ENCODE assay signal across 13 cellular contexts in genomic region chr18:23966909-23967308, GRCh38. TPM values are rescaled to one million over a fixed set of nuclear protein-coding genes. Genes with fewer than 3 reads are reported as not detected.
DNase-seq lines count a peak whose midpoint lies in the region; ATAC-seq and TF ChIP-seq lines count a peak whose summit lies in the region.
"Had no signal": no experiment of that assay in that cellular context is flagged by ENCODE, and none has a peak within 500 bp of the region (broad histone marks: within the 10 kb centered on the region; RNA-seq: fewer than 3 reads in every experiment).

No MANE protein-coding gene starts in this region.

- H3K36me3 ChIP-seq in left lung, result no peaks in the 10 kb centered on the region
- H3K36me3 ChIP-seq: esophagus muscularis mucosa had no signal

- H3K4me3 Mint-ChIP-seq in T-helper 2 cell treated with Interferon-gamma antibody and Interleukin-4, amounts not matched to agents 5 μg/mL and 100 μg/mL, for 36 hours, result peak overlapping the region; percentile 8
- peak overlapping the region; percentile 71 for H3K4me3 Mint-ChIP-seq in natural killer cell treated with Interleukin-12 subunit alpha and Interleukin-12 subunit beta and Interleukin-15 and Interleukin-18, amount 100 ng/mL, for 72 hours
- H3K4me3 Mint-ChIP-seq: stimulated activated naive CD8-positive, alpha-beta T cell treated with anti-CD3 and anti-CD28 coated beads, Interleukin-15, Interleukin-2, amounts not matched to agents 100 ng/mL and 50 ng/mL, for 24 hours had no signal

- H3K27ac ChIP-seq in VCaP (peak overlapping the region; percentile 79; the same call in 1 of the 2 replicates), left lung (no peak overlapping the region)

- H3K9me3 Mint-ChIP-seq in T-helper 2 cell treated with Interferon-gamma antibody and Interleukin-4, amounts not matched to agents 5 μg/mL and 100 μg/mL, for 36 hours, result no peaks in the 10 kb centered on the region
- H3K9me3 Mint-ChIP-seq in natural killer cell treated with Interleukin-12 subunit alpha and Interleukin-12 subunit beta and Interleukin-15 and Interleukin-18, amount 100 ng/mL, for 72 hours, result no peaks in the 10 kb centered on the region
- H3K9me3 Mint-ChIP-seq: stimulated activated naive CD8-positive, alpha-beta T cell treated with anti-CD3 and anti-CD28 coated beads, Interleukin-15, Interleukin-2, amounts not matched to agents 100 ng/mL and 50 ng/mL, for 24 hours had no signal

- ATAC-seq in natural killer cell treated with Interleukin-12 subunit alpha and Interleukin-12 subunit beta and Interleukin-15 and Interleukin-18, amount 100 ng/mL, for 72 hours, result no peak
- ATAC-seq in left lung, result no peak

- H3K4me1 Mint-ChIP-seq in T-helper 2 cell treated with Interferon-gamma antibody and Interleukin-4, amounts not matched to agents 5 μg/mL and 100 μg/mL, for 36 hours (ENCODE audit: low read depth), result peaks cover 41% of the 10 kb centered on the region
- peaks cover 51 to 54% of the 10 kb centered on the region in 2 donors for H3K4me1 Mint-ChIP-seq in natural killer cell treated with Interleukin-12 subunit alpha and Interleukin-12 subunit beta and Interleukin-15 and Interleukin-18, amount 100 ng/mL, for 72 hours (ENCODE audit: low read depth in 2 of 2)

- no peaks in the 10 kb centered on the region for H3K9me3 ChIP-seq in left lung
- H3K9me3 ChIP-seq: esophagus muscularis mucosa had no signal

- intact Hi-C loops in left lung (cut with DNase I), result loop anchor here in 1 of 2 donors (10.0 kb wide), 1 partner anchor 158 kb away; no protein-coding TSS in a partner anchor

- no peak for DNase-seq in T-helper 2 cell treated with Interferon-gamma antibody and Interleukin-4, amounts not matched to agents 5 μg/mL and 100 μg/mL, for 36 hours (ENCODE audit: low spot score)
- DNase-seq in T-helper 2 cell, result no peak
- peak; percentile 94 for DNase-seq in NCI-H146 (lab: John Stamatoyannopoulos, UW)
- DNase-seq in natural killer cell treated with Interleukin-12 subunit alpha and Interleukin-12 subunit beta and Interleukin-15 and Interleukin-18, amount 100 ng/mL, for 72 hours (ENCODE audit: low spot score), result no peak
- DNase-seq in COLO829 (ENCODE audit: low spot score), result no peak
- DNase-seq in dedifferentiated amniotic fluid mesenchymal stem cell (ENCODE audit: extremely low spot score), result no peak
- no peak for DNase-seq in left lung
- DNase-seq: cortex of kidney, GOT3, NCI-H82 had no signal

- peak overlapping the region; percentile 26 for H3K27ac Mint-ChIP-seq in T-helper 2 cell treated with Interferon-gamma antibody and Interleukin-4, amounts not matched to agents 5 μg/mL and 100 μg/mL, for 36 hours
- peak overlapping the region; percentile 2 to 65 for H3K27ac Mint-ChIP-seq in natural killer cell treated with Interleukin-12 subunit alpha and Interleukin-12 subunit beta and Interleukin-15 and Interleukin-18, amount 100 ng/mL, for 72 hours

- H3K4me3 ChIP-seq in left lung, result no peak overlapping the region
- H3K4me3 ChIP-seq: esophagus muscularis mucosa had no signal

- no peaks in the 10 kb centered on the region for H3K27me3 ChIP-seq in left lung
- H3K27me3 ChIP-seq: esophagus muscularis mucosa had no signal

- H3K4me1 ChIP-seq in left lung, result peaks cover 0 to 5% of the 10 kb centered on the region in 2 donors

- no peak for TF ChIP-seq CTCF in VCaP (conservative IDR thresholded peaks at IDR 0.05)
- TF ChIP-seq CTCF in left lung (IDR thresholded peaks at IDR 0.05), result no peak

- H3K36me3 Mint-ChIP-seq in T-helper 2 cell treated with Interferon-gamma antibody and Interleukin-4, amounts not matched to agents 5 μg/mL and 100 μg/mL, for 36 hours (ENCODE audit: low read depth), result no peaks in the 10 kb centered on the region
- no peaks in the 10 kb centered on the region for H3K36me3 Mint-ChIP-seq in natural killer cell treated with Interleukin-12 subunit alpha and Interleukin-12 subunit beta and Interleukin-15 and Interleukin-18, amount 100 ng/mL, for 72 hours

- peaks cover 22% of the 10 kb centered on the region for H3K27me3 Mint-ChIP-seq in T-helper 2 cell treated with Interferon-gamma antibody and Interleukin-4, amounts not matched to agents 5 μg/mL and 100 μg/mL, for 36 hours (ENCODE audit: low read depth)
- peaks cover 0 to 19% of the 10 kb centered on the region in 2 donors for H3K27me3 Mint-ChIP-seq in natural killer cell treated with Interleukin-12 subunit alpha and Interleukin-12 subunit beta and Interleukin-15 and Interleukin-18, amount 100 ng/mL, for 72 hours
- H3K27me3 Mint-ChIP-seq: stimulated activated naive CD8-positive, alpha-beta T cell treated with anti-CD3 and anti-CD28 coated beads, Interleukin-15, Interleukin-2, amounts not matched to agents 100 ng/mL and 50 ng/mL, for 24 hours had no signal

RNA-seq across cellular contexts. Expression of gene TTC39C, which starts 47.6 kb away (rescaled TPM):
- 10 to 100 TPM; 54.8 to 69.7 TPM for total RNA-seq in natural killer cell treated with Interleukin-12 subunit alpha and Interleukin-12 subunit beta and Interleukin-15 and Interleukin-18, amount 100 ng/mL, for 72 hours
- total RNA-seq in left lung, result 10 to 100 TPM; 12.2 to 19.3 TPM
